In the genomic region with DNA sequence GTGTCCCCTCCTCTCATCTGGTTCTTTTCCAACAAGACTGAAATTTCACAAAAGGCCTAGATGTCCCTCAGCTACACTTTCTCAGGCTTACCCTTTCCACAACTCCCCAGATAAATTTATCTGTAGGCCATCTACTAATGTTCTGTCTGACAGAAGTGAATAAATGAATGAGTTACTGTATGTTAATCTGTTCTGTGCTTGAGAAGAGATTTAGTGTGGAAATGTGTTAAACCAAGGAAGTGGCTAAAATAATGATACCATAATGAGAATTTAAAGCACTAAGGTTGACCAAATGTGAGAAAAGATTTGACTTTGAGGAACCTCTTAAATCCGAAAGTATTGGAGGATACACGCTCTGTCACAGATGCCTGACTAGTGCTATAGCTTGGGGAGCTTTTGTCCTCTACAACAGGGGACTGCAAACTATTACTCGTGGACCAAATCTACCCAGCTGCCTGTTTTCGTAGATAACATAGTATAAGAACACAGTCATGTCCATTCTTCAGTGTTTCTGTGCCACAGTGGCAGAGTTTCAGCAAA, we compare ENCODE assay signal across 17 cellular contexts.
DNase-seq lines count a peak whose midpoint lies in the region; ATAC-seq and TF ChIP-seq lines count a peak whose summit lies in the region.
"Had no signal": no experiment of that assay in that cellular context is flagged by ENCODE, and none has a peak within 500 bp of the region (broad histone marks: within the 10 kb centered on the region; RNA-seq: fewer than 3 reads in every experiment).

No MANE protein-coding gene starts in this region.

- no peaks in the 10 kb centered on the region for H3K27me3 ChIP-seq in BE2C
- H3K27me3 ChIP-seq in PC-9 (ENCODE audit: insufficient read depth, low read depth), result no peaks in the 10 kb centered on the region
- H3K27me3 ChIP-seq: gastrocnemius medialis, neutrophil, uterus had no signal

- no peaks in the 10 kb centered on the region for H3K79me2 ChIP-seq in PC-9 (ENCODE audit: low read depth)

- H3K27ac ChIP-seq in PC-9, result no peak overlapping the region
- H3K27ac ChIP-seq: gastrocnemius medialis, neutrophil, uterus had no signal

- POLR2A ChIA-PET in PC-9 (lab: Charles Lee; ENCODE audit: unreplicated experiment), result no interaction called here

- CTCF ChIA-PET in PC-9 (lab: Charles Lee), result no interaction called here

- BruUV-seq in PC-9 (replicated peaks; lab: Mats Ljungman, UMichigan), result no TSS peak

- no peak overlapping the region for H2AFZ ChIP-seq in PC-9

- no peak overlapping the region for H3K4me3 ChIP-seq in BE2C (ENCODE audit: low read depth, low read length)
- no peak overlapping the region for H3K4me3 ChIP-seq in PC-9
- H3K4me3 ChIP-seq: gastrocnemius medialis, uterus had no signal

- DNase-seq in MV-4-11 (lab: John Stamatoyannopoulos, UW) (peak; percentile 12), BE2C (no peak), PC-9 (no peak), left colon (no peak)
- DNase-seq in activated CD8-positive, alpha-beta memory T cell treated with anti-CD3 and anti-CD28 coated beads, Interleukin-2, amount 50 U/mL, for 48 hours, result no peak
- DNase-seq: activated CD4-positive, CD25-positive, alpha-beta regulatory T cell treated with anti-CD3 and anti-CD28 coated beads, Interleukin-2, amount 50 U/mL, for 72 hours; activated T-cell treated with anti-CD3 and anti-CD28 coated beads, Interleukin-2, amount 50 U/mL, for 1 hour; gastrocnemius medialis; KBM-7; NCI-H1436; NCI-H510A; stimulated activated naive CD4-positive, alpha-beta T cell treated with Interleukin-2 at 50 U/mL for 16 hours; uterus had no signal

- H3K36me3 ChIP-seq in BE2C, result no peaks in the 10 kb centered on the region
- no peaks in the 10 kb centered on the region for H3K36me3 ChIP-seq in PC-9 (ENCODE audit: low read depth)
- H3K36me3 ChIP-seq: gastrocnemius medialis, neutrophil had no signal

- H4K20me1 ChIP-seq in PC-9 (ENCODE audit: insufficient read depth), result no peaks in the 10 kb centered on the region

- ATAC-seq in GM18909 (IDR thresholded peaks at IDR 0.05; ENCODE audit: poor library complexity, unreplicated experiment) (peak; percentile 72), GM21576 (IDR thresholded peaks at IDR 0.05; ENCODE audit: unreplicated experiment) (peak; percentile 82), HG03045 (IDR thresholded peaks at IDR 0.05; ENCODE audit: unreplicated experiment) (peak; percentile 85), left colon (no peak)
- ATAC-seq: gastrocnemius medialis had no signal

- H3K4me1 ChIP-seq in BE2C, result no peaks in the 10 kb centered on the region
- H3K4me1 ChIP-seq in PC-9 (replicated peaks; ENCODE audit: insufficient read depth), result no peaks in the 10 kb centered on the region
- H3K4me1 ChIP-seq: gastrocnemius medialis, uterus had no signal

- peaks cover 8% of the 10 kb centered on the region; the same call in 1 of the 2 replicates for H3K9me2 ChIP-seq in PC-9 (ENCODE audit: insufficient read depth)

- TF ChIP-seq CTCF in BE2C (IDR thresholded peaks at IDR 0.05; ENCODE audit: low read depth, low read length) (no peak), PC-9 (conservative IDR thresholded peaks at IDR 0.05) (no peak)

- intact Hi-C loops in PC-9 (cut with micrococcal nuclease; ENCODE audit: unreplicated experiment), result no loop called here
- intact Hi-C loops in left colon (cut with DNase I, micrococcal nuclease), result no loop called here

- no peaks in the 10 kb centered on the region for H3F3A ChIP-seq in PC-9 (ENCODE audit: insufficient read depth, low read depth)

- H3K9me3 ChIP-seq in BE2C, result no peaks in the 10 kb centered on the region
- no peaks in the 10 kb centered on the region for H3K9me3 ChIP-seq in PC-9 (ENCODE audit: insufficient read depth, low read depth)
- H3K9me3 ChIP-seq: gastrocnemius medialis, neutrophil had no signal

- H3K4me2 ChIP-seq in PC-9, result no peak overlapping the region
